Comparison of ENCODE assay signal across 14 cellular contexts in genomic region chr18:54957987-54958386, GRCh38. TPM values are rescaled to one million over a fixed set of nuclear protein-coding genes. Genes with fewer than 3 reads are reported as not detected.
DNase-seq lines count a peak whose midpoint lies in the region; ATAC-seq and TF ChIP-seq lines count a peak whose summit lies in the region.
"Had no signal": no experiment of that assay in that cellular context is flagged by ENCODE, and none has a peak within 500 bp of the region (broad histone marks: within the 10 kb centered on the region; RNA-seq: fewer than 3 reads in every experiment).

No MANE protein-coding gene starts in this region.

- no peak overlapping the region for H3K27ac Mint-ChIP-seq in effector memory CD8-positive, alpha-beta T cell
- H3K27ac Mint-ChIP-seq: activated naive CD4-positive, alpha-beta T cell treated with anti-CD3 and anti-CD28 coated beads for 36 hours; CD8-positive, alpha-beta T cell; stimulated activated naive CD8-positive, alpha-beta T cell treated with anti-CD3 and anti-CD28 coated beads, Interleukin-15, Interleukin-2, amounts not matched to agents 100 ng/mL and 50 ng/mL, for 24 hours had no signal

- intact Hi-C loops in lower lobe of right lung (cut with DNase I), result no loop called here

- no peaks in the 10 kb centered on the region for H3K9me3 Mint-ChIP-seq in effector memory CD8-positive, alpha-beta T cell
- H3K9me3 Mint-ChIP-seq: activated naive CD4-positive, alpha-beta T cell treated with anti-CD3 and anti-CD28 coated beads for 36 hours; CD8-positive, alpha-beta T cell; stimulated activated naive CD8-positive, alpha-beta T cell treated with anti-CD3 and anti-CD28 coated beads, Interleukin-15, Interleukin-2, amounts not matched to agents 100 ng/mL and 50 ng/mL, for 24 hours had no signal

- H3K4me1 Mint-ChIP-seq in effector memory CD8-positive, alpha-beta T cell (ENCODE audit: low read depth in 2 of 2), result peaks cover 0 to 6% of the 10 kb centered on the region in 2 donors

- no peaks in the 10 kb centered on the region for H3K9me3 ChIP-seq in lower lobe of right lung
- peaks cover 0 to 2% (median 0%) of the 10 kb centered on the region in 5 donors for H3K9me3 ChIP-seq in subcutaneous abdominal adipose tissue (ENCODE audit: control insufficient read depth in 5 of 5, low read length in 5 of 5)

- peak overlapping the region; percentile 77 for H3K4me3 ChIP-seq in choroid plexus epithelial cell (ENCODE audit: low read depth, low read length)
- peak overlapping the region; percentile 67 for H3K4me3 ChIP-seq in lower lobe of right lung
- peak overlapping the region in 3 of 5 donors; percentile 16 to 70 (median 60) for H3K4me3 ChIP-seq in subcutaneous abdominal adipose tissue (ENCODE audit: low read depth in 1 of 5, low read length in 5 of 5)

- ATAC-seq in lower lobe of right lung, result peak; percentile 27 to 68
- no peak for ATAC-seq in effector memory CD8-positive, alpha-beta T cell (replicated peaks)
- ATAC-seq: CD8-positive, alpha-beta T cell had no signal

- H3K4me3 Mint-ChIP-seq in effector memory CD8-positive, alpha-beta T cell, result no peak overlapping the region
- H3K4me3 Mint-ChIP-seq: activated naive CD4-positive, alpha-beta T cell treated with anti-CD3 and anti-CD28 coated beads for 36 hours; CD8-positive, alpha-beta T cell; stimulated activated naive CD8-positive, alpha-beta T cell treated with anti-CD3 and anti-CD28 coated beads, Interleukin-15, Interleukin-2, amounts not matched to agents 100 ng/mL and 50 ng/mL, for 24 hours had no signal

- H3K4me1 ChIP-seq in lower lobe of right lung, result peaks cover 20% of the 10 kb centered on the region
- peaks cover 0 to 9% (median 3%) of the 10 kb centered on the region in 5 donors for H3K4me1 ChIP-seq in subcutaneous abdominal adipose tissue (ENCODE audit: control insufficient read depth in 5 of 5, insufficient read depth in 5 of 5, low read length in 5 of 5)

- peaks cover 31 to 56% of the 10 kb centered on the region in 2 donors for H3K27me3 Mint-ChIP-seq in effector memory CD8-positive, alpha-beta T cell

- peak overlapping the region in 2 of 5 donors; percentile 25 to 30 for H3K9ac ChIP-seq in subcutaneous abdominal adipose tissue (ENCODE audit: low read length in 5 of 5)

- no peaks in the 10 kb centered on the region for H3K27me3 ChIP-seq in lower lobe of right lung (ENCODE audit: low read depth)
- H3K27me3 ChIP-seq in subcutaneous abdominal adipose tissue (ENCODE audit: control insufficient read depth in 5 of 5, insufficient read depth in 4 of 5, low read length in 5 of 5), result peaks cover 0 to 12% (median 8%) of the 10 kb centered on the region in 5 donors

- TF ChIP-seq CTCF in choroid plexus epithelial cell (conservative IDR thresholded peaks at IDR 0.05; ENCODE audit: low read depth, low read length), result peak; percentile 3
- no peak for TF ChIP-seq CTCF in lower lobe of right lung (IDR thresholded peaks at IDR 0.05)

- H3K36me3 Mint-ChIP-seq in effector memory CD8-positive, alpha-beta T cell (ENCODE audit: insufficient read depth), result no peaks in the 10 kb centered on the region
- H3K36me3 Mint-ChIP-seq: CD8-positive, alpha-beta T cell had no signal

- H3K27ac ChIP-seq in lower lobe of right lung, result peak overlapping the region; percentile 39
- no peak overlapping the region for H3K27ac ChIP-seq in subcutaneous abdominal adipose tissue (ENCODE audit: low read depth, low read length)

- DNase-seq in NCI-H460 (ENCODE audit: extremely low read depth, low read depth) (peak; percentile 47), choroid plexus epithelial cell (ENCODE audit: low read depth) (peak; percentile 85), lower lobe of right lung (no peak), SIG-M5 treated with dmso at 0.1 percent for 504 hours (lab: John Stamatoyannopoulos, UW; ENCODE audit: unreplicated experiment) (no peak)
- DNase-seq in stimulated activated CD4-positive, alpha-beta T cell treated with anti-CD3 and anti-CD28 coated beads, Interleukin-1b, Interleukin-23, amount 100 ng/mL, for 48 hours, result no peak
- DNase-seq in effector memory CD8-positive, alpha-beta T cell, result no peak
- DNase-seq: activated naive CD4-positive, alpha-beta T cell treated with anti-CD3 and anti-CD28 coated beads for 36 hours; CD8-positive, alpha-beta T cell; glutamatergic neuron; NCI-H1417 treated with DMSO at 0.1 percent for 48 hours; NCI-H526; occipital lobe had no signal

- H3K36me3 ChIP-seq in lower lobe of right lung (no peaks in the 10 kb centered on the region), subcutaneous abdominal adipose tissue (ENCODE audit: control insufficient read depth in 5 of 5, insufficient read depth in 5 of 5, low read length in 5 of 5) (no peaks in the 10 kb centered on the region)

RNA-seq across cellular contexts. Expression of gene CCDC68, which starts 1.3 kb away (rescaled TPM):
- total RNA-seq in NCI-H460 (2014; rRNA removed; shearing (Covaris generic)), result 55.6 and 64.8 TPM in 2 replicates
- 33.1 and 39.1 TPM in 2 replicates for polyA plus RNA-seq in NCI-H460 (2014; cell fraction: nucleus; rRNA removed)
- 20.2 TPM for total RNA-seq in lower lobe of right lung
- total RNA-seq: activated naive CD4-positive, alpha-beta T cell treated with anti-CD3 and anti-CD28 coated beads for 36 hours; CD8-positive, alpha-beta T cell had no signal

Comparison
In these comparisons a context has a peak if more than half of its experiments do, and no peak if none do; other contexts are left out.
1. DNase-seq: peak in NCI-H460 (single experiment) and choroid plexus epithelial cell (single experiment); none in lower lobe of right lung (single experiment), stimulated activated CD4-positive, alpha-beta T cell treated with anti-CD3 and anti-CD28 coated beads, Interleukin-1b, Interleukin-23, amount 100 ng/mL, for 48 hours (single experiment), SIG-M5 treated with dmso at 0.1 percent for 504 hours (single experiment) and effector memory CD8-positive, alpha-beta T cell (0 of 3).
2. Peak in every context shown above with its lines, with median percentiles within 50 percentile points of each other: H3K4me3 ChIP-seq.